In the genomic region with DNA sequence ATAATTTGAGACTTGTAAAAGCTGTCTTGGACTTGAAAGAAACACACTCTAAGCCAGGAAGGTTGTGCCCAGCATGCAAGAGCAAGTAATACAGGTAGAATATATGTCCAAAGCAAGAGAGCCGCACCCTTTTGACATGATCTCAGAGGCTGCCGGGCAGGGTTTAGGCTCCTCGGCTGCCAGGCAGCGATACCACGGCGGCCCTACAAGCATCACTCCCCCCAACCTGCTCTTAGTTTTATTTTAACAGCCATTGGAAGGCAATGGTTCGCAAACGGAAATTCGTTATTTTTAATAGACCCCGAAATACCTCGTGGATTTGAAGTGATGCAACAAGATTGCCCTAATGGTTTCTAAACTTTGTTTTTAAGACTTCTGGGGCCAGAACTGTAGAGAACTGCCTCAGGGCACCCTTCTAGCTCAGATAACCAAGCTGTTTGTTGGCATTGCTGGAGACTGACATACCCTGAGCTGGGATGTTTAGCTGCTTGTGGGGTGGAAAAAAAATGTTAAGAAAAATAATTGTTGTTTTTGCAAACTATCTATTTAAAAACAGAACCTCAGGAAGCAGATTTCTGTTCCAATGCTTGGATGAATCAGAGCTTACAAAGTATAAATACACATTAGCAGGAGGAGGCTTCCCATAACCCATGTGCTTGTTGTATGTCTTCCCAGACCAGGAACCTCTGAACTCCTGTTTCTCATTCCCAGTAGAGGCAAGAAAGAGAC, we compare ENCODE assay signal across 1 cellular context.
TF ChIP-seq lines count a peak whose summit lies in the region.

No MANE protein-coding gene starts in this region.

TF ChIP-seq in SK-N-SH, 30 proteins besides CTCF, POLR2A, EP300 and RAD21 (continued from another document):
- TF ChIP-seq POLR2AphosphoS5 (IDR thresholded peaks at IDR 0.05; ENCODE audit: low read depth, low read length) (no peak), GATA2 (CRISPR knock-in tag; IDR thresholded peaks at IDR 0.05) (no peak), USF1 (IDR thresholded peaks at IDR 0.05; ENCODE audit: borderline replicate concordance, low read depth) (no peak), ELF1 (IDR thresholded peaks at IDR 0.05) (no peak), RXRA (IDR thresholded peaks at IDR 0.05; ENCODE audit: borderline replicate concordance, low read depth) (no peak), YY1 (IDR thresholded peaks at IDR 0.05; ENCODE audit: low read depth) (no peak), FOSL2 (IDR thresholded peaks at IDR 0.05; ENCODE audit: borderline replicate concordance, low read depth) (no peak), NRF1 (IDR thresholded peaks at IDR 0.05; ENCODE audit: low read depth, low read length) (no peak), MEF2A (IDR thresholded peaks at IDR 0.05; ENCODE audit: borderline replicate concordance, low read depth) (no peak), FOXM1 (IDR thresholded peaks at IDR 0.05; ENCODE audit: low read depth) (no peak), FOXJ3 (CRISPR knock-in tag; IDR thresholded peaks at IDR 0.05) (no peak)
- TF ChIP-seq, protein P1, sequence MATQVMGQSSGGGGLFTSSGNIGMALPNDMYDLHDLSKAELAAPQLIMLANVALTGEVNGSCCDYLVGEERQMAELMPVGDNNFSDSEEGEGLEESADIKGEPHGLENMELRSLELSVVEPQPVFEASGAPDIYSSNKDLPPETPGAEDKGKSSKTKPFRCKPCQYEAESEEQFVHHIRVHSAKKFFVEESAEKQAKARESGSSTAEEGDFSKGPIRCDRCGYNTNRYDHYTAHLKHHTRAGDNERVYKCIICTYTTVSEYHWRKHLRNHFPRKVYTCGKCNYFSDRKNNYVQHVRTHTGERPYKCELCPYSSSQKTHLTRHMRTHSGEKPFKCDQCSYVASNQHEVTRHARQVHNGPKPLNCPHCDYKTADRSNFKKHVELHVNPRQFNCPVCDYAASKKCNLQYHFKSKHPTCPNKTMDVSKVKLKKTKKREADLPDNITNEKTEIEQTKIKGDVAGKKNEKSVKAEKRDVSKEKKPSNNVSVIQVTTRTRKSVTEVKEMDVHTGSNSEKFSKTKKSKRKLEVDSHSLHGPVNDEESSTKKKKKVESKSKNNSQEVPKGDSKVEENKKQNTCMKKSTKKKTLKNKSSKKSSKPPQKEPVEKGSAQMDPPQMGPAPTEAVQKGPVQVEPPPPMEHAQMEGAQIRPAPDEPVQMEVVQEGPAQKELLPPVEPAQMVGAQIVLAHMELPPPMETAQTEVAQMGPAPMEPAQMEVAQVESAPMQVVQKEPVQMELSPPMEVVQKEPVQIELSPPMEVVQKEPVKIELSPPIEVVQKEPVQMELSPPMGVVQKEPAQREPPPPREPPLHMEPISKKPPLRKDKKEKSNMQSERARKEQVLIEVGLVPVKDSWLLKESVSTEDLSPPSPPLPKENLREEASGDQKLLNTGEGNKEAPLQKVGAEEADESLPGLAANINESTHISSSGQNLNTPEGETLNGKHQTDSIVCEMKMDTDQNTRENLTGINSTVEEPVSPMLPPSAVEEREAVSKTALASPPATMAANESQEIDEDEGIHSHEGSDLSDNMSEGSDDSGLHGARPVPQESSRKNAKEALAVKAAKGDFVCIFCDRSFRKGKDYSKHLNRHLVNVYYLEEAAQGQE (IDR thresholded peaks at IDR 0.05; ENCODE audit: low read depth, low read length): no peak
